In genomic region chr15:79923068-79923514, GRCh38 we compare ENCODE assay signal across 7 cellular contexts. TPM values are rescaled to one million over a fixed set of nuclear protein-coding genes. Genes with fewer than 3 reads are reported as not detected.
DNase-seq lines count a peak whose midpoint lies in the region; ATAC-seq, FAIRE-seq and TF ChIP-seq lines count a peak whose summit lies in the region.

No MANE protein-coding gene starts in this region.

- peak; percentile 49 for FAIRE-seq in GM18507 (lab: Jason Lieb, UNC)

- CTCF ChIA-PET in activated CD4-positive, alpha-beta T cell treated with anti-CD3 and anti-CD28 coated beads for 36 hours (lab: Charles Lee), result interaction anchor here (1.6 to 2.6 kb wide), 4 partner anchors 25 to 69 kb away, joined by 6 to 11 read pairs (median 11); partner anchors contain the start of genes BCL2A1 and MTHFS

- peak; percentile 37 for ATAC-seq in HG02610 (IDR thresholded peaks at IDR 0.05; ENCODE audit: unreplicated experiment)
- peak; percentile 58 for ATAC-seq in activated CD4-positive, alpha-beta T cell treated with anti-CD3 and anti-CD28 coated beads for 36 hours

- peaks cover 23% of the 10 kb centered on the region for H3K4me1 Mint-ChIP-seq in activated CD4-positive, alpha-beta T cell treated with anti-CD3 and anti-CD28 coated beads for 36 hours
- peaks cover 34% of the 10 kb centered on the region for H3K4me1 Mint-ChIP-seq in chondrocyte (ENCODE audit: low read depth)

- H3K4me3 Mint-ChIP-seq in activated CD4-positive, alpha-beta T cell treated with anti-CD3 and anti-CD28 coated beads for 36 hours, result peak overlapping the region; percentile 89
- peak overlapping the region; percentile 91 for H3K4me3 Mint-ChIP-seq in chondrocyte (ENCODE audit: unreplicated experiment)

- DNase-seq in GM18507 (ENCODE audit: extremely low spot score, insufficient read length, low read depth) (peak; percentile 36), NCI-H1105 (lab: John Stamatoyannopoulos, UW) (peak; percentile 11), chondrocyte (ENCODE audit: low spot score) (no peak), left kidney (ENCODE audit: low read depth, low spot score) (peak; percentile 92)
- DNase-seq in activated CD4-positive, alpha-beta T cell treated with anti-CD3 and anti-CD28 coated beads for 36 hours, result peak; percentile 89
- DNase-seq in stimulated activated CD4-positive, alpha-beta T cell treated with anti-CD3 and anti-CD28 coated beads, Interleukin-4, amount 100 ng/mL, for 1 hour, result peak; percentile 68

- POLR2A ChIA-PET in activated CD4-positive, alpha-beta T cell treated with anti-CD3 and anti-CD28 coated beads for 36 hours (lab: Charles Lee), result interaction anchor here (0.6 to 3.4 kb wide), 7 partner anchors 14 to 136 kb away, joined by 3 to 48 read pairs (median 4); partner anchors contain the start of genes BCL2A1, MTHFS and ZFAND6

- peaks cover 21% of the 10 kb centered on the region for H3K9me3 Mint-ChIP-seq in activated CD4-positive, alpha-beta T cell treated with anti-CD3 and anti-CD28 coated beads for 36 hours (ENCODE audit: low read depth)
- peaks cover 7% of the 10 kb centered on the region for H3K9me3 Mint-ChIP-seq in chondrocyte (ENCODE audit: low read depth)

- H3K36me3 Mint-ChIP-seq in activated CD4-positive, alpha-beta T cell treated with anti-CD3 and anti-CD28 coated beads for 36 hours (ENCODE audit: low read depth), result peaks cover 51% of the 10 kb centered on the region
- peaks cover 19% of the 10 kb centered on the region for H3K36me3 Mint-ChIP-seq in chondrocyte (ENCODE audit: low read depth)

- H3K27me3 Mint-ChIP-seq in activated CD4-positive, alpha-beta T cell treated with anti-CD3 and anti-CD28 coated beads for 36 hours, result no peaks in the 10 kb centered on the region
- H3K27me3 Mint-ChIP-seq in chondrocyte (ENCODE audit: low read depth), result no peaks in the 10 kb centered on the region

- TF ChIP-seq CTCF in chondrocyte (IDR thresholded peaks at IDR 0.05), result no peak

- intact Hi-C loops in activated CD4-positive, alpha-beta T cell treated with anti-CD3 and anti-CD28 coated beads for 36 hours (cut with DNase I, micrococcal nuclease), result loop anchor here (1.0 to 2.0 kb wide), 7 partner anchors 26 to 1050 kb away; partner anchors contain the start of genes BCL2A1 (in 2 of the 2), MTHFS (in 2 of the 2), ZFAND6 (in 2 of the 2) and FAH (in 1 of the 2)

- peak overlapping the region; percentile 94 for H3K27ac Mint-ChIP-seq in activated CD4-positive, alpha-beta T cell treated with anti-CD3 and anti-CD28 coated beads for 36 hours
- H3K27ac Mint-ChIP-seq in chondrocyte (ENCODE audit: unreplicated experiment), result peak overlapping the region; percentile 91

RNA-seq across cellular contexts. Expression of gene MTHFS, which starts 26.3 kb away (rescaled TPM):
- 10 to 100 TPM; 36.1 to 48.5 TPM for total RNA-seq in activated CD4-positive, alpha-beta T cell treated with anti-CD3 and anti-CD28 coated beads for 36 hours
- total RNA-seq in chondrocyte, result 12.9 to 16.9 TPM (median 13.0 TPM) in 3 replicates

RNA-seq across cellular contexts. Expression of gene BCL2A1, which starts 47.9 kb away (rescaled TPM):
- 100 to 1,000 TPM in 1 of 2 experiments, 10 to 100 TPM in 1; 82.2 to 103 TPM for total RNA-seq in activated CD4-positive, alpha-beta T cell treated with anti-CD3 and anti-CD28 coated beads for 36 hours
- not detected in 3 replicates for total RNA-seq in chondrocyte

Comparison
In these comparisons a context has a peak if more than half of its experiments do, and no peak if none do; other contexts are left out.
1. RNA of gene BCL2A1, which starts 47.9 kb away (total RNA-seq): 82.2 to 103 TPM in activated CD4-positive, alpha-beta T cell treated with anti-CD3 and anti-CD28 coated beads for 36 hours; not detected in chondrocyte; every median in the first group is over 10 times any median in the second.